Comparison of ENCODE assay signal across 8 cellular contexts in the genomic region with DNA sequence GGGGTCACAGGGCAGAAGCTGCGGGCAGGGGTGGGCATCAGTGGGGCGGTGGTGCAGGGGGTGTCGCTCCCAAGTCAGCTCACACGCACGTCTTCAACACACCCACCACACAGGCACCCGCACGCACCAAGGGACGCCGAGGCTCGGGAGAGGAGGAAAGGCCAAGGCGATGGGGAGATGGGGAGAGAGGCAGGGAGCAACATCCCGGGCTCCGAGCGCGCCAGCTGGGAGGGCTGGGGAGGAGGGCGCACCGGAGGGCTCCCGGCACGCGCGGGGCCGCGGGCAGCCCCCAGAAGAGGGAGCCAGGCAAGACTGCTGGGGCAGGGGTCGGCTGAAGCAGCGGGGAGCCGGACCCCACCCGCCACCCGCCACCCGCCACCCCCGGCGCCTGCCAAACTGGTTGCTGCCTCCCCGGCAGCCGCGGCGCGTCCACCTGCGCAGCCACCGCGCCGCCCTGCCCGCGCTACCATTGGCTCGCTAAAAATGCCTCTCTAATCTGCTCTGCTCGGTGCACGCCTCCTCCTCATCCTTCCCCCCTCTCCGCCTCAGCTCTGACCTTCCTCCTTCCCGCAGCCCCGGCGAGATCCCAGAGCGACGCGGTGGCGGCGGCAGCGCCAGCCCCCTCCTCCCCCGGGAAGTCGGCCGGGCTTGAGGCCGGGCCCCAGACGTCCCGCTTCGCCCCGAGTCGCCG. TPM values are rescaled to one million over a fixed set of nuclear protein-coding genes. Genes with fewer than 3 reads are reported as not detected.
DNase-seq lines count a peak whose midpoint lies in the region; ATAC-seq and TF ChIP-seq lines count a peak whose summit lies in the region.

A gene with protein sequence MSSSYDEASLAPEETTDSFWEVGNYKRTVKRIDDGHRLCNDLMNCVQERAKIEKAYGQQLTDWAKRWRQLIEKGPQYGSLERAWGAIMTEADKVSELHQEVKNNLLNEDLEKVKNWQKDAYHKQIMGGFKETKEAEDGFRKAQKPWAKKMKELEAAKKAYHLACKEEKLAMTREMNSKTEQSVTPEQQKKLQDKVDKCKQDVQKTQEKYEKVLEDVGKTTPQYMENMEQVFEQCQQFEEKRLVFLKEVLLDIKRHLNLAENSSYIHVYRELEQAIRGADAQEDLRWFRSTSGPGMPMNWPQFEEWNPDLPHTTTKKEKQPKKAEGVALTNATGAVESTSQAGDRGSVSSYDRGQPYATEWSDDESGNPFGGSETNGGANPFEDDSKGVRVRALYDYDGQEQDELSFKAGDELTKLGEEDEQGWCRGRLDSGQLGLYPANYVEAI (plus strand): TSS at position 526 of the 691 bp plus-strand sequence. CDS start 60,230 bp downstream, outside the sequence.

- peaks cover 14 to 26% of the 10 kb centered on the region in 2 donors for H3K27me3 Mint-ChIP-seq in CD8-positive, alpha-beta memory T cell
- H3K27me3 Mint-ChIP-seq in activated T-cell treated with anti-CD3 and anti-CD28 coated beads, Interleukin-2, amount 50 U/mL, for 72 hours (ENCODE audit: low read depth) = peaks cover 15% of the 10 kb centered on the region

- no peaks in the 10 kb centered on the region for H3K9me3 ChIP-seq in CD8-positive, alpha-beta memory T cell (ENCODE audit: low read length)
- H3K9me3 ChIP-seq in HUES6 (ENCODE audit: control insufficient read depth, insufficient read depth, low read depth, low read length) (no peaks in the 10 kb centered on the region), gastrocnemius medialis (no peaks in the 10 kb centered on the region)

- H3K27ac Mint-ChIP-seq in CD8-positive, alpha-beta memory T cell = peak within 1 kb of the TSS in 3 of 8 donors; percentile 52 to 83 (median 81)
- no peak within 1 kb of the TSS for H3K27ac Mint-ChIP-seq in activated T-cell treated with anti-CD3 and anti-CD28 coated beads, Interleukin-2, amount 50 U/mL, for 72 hours

- H3K4me3 Mint-ChIP-seq in CD8-positive, alpha-beta memory T cell = peak within 1 kb of the TSS; percentile 59 to 82 (median 72)
- peak within 1 kb of the TSS; percentile 59 to 76 for H3K4me3 Mint-ChIP-seq in activated T-cell treated with anti-CD3 and anti-CD28 coated beads, Interleukin-2, amount 50 U/mL, for 72 hours

- in situ Hi-C loops in gastrocnemius medialis (cut with MboI; ENCODE audit: low sequenced_read_pairs in 4 of 4) = loop anchor here in 1 of 4 donors (25.0 kb wide), 1 partner anchor 147 kb away; no protein-coding TSS in a partner anchor

- TF ChIP-seq CTCF in gastrocnemius medialis (IDR thresholded peaks at IDR 0.05 in 4 of 5, conservative IDR thresholded peaks at IDR 0.05 in 1 of 5) = no peak

- peaks cover 5% of the 10 kb centered on the region for H3K27me3 ChIP-seq in CD8-positive, alpha-beta memory T cell (ENCODE audit: insufficient read depth, low read length, poor library complexity, severe bottlenecking)
- H3K27me3 ChIP-seq in HUES6 (ENCODE audit: control insufficient read depth, insufficient read depth, low read length) (peaks cover 18% of the 10 kb centered on the region), gastrocnemius medialis (peaks cover 11 to 21% (median 21%) of the 10 kb centered on the region in 3 donors)

- ATAC-seq in activated T-cell treated with anti-CD3 and anti-CD28 coated beads, Interleukin-2, amount 50 U/mL, for 72 hours (replicated peaks in 1 of 2) = peak; percentile 67 to 81
- no peak for ATAC-seq in gastrocnemius medialis

- intact Hi-C loops in cardiac septum (cut with DNase I) = no loop called here
- intact Hi-C loops in gastrocnemius medialis (cut with DNase I; ENCODE audit: low total_unique reads) = no loop called here

- no peaks in the 10 kb centered on the region for H3K36me3 ChIP-seq in CD8-positive, alpha-beta memory T cell (ENCODE audit: insufficient read depth, low read length)
- no peaks in the 10 kb centered on the region for H3K36me3 ChIP-seq in HUES6 (ENCODE audit: control insufficient read depth, insufficient read depth, low read length)
- H3K36me3 ChIP-seq in gastrocnemius medialis = no peaks in the 10 kb centered on the region

- H3K9ac ChIP-seq in HUES6 (ENCODE audit: low read length) = peak within 1 kb of the TSS; percentile 7

- CTCF ChIA-PET in CD8-positive, alpha-beta memory T cell (lab: Charles Lee) = interaction anchor here (1.7 to 2.5 kb wide), 2 partner anchors 9 to 144 kb away, joined by 4 to 9 read pairs; no protein-coding TSS in a partner anchor

- H3K4me1 ChIP-seq in CD8-positive, alpha-beta memory T cell (ENCODE audit: insufficient read depth, low read length) = peaks cover 4% of the 10 kb centered on the region
- H3K4me1 ChIP-seq in HUES6 (ENCODE audit: control insufficient read depth, insufficient read depth, low read length) = peaks cover 22% of the 10 kb centered on the region
- peaks cover 0 to 4% of the 10 kb centered on the region in 2 donors for H3K4me1 ChIP-seq in gastrocnemius medialis

- peak in 1 of 5 donors; percentile 17 for DNase-seq in CD8-positive, alpha-beta memory T cell
- peak in 1 of 2 donors; percentile 16 for DNase-seq in activated T-cell treated with anti-CD3 and anti-CD28 coated beads, Interleukin-2, amount 50 U/mL, for 72 hours
- no peak for DNase-seq in cardiac septum (ENCODE audit: low spot score)
- no peak for DNase-seq in gastrocnemius medialis
- DNase-seq in AML-193 (lab: John Stamatoyannopoulos, UW) = no peak
- DNase-seq in stimulated activated CD8-positive, alpha-beta memory T cell treated with anti-CD3 and anti-CD28 coated beads, Interleukin-4, amount 100 ng/mL, for 48 hours = no peak
- DNase-seq in globus pallidus (ENCODE audit: low spot score) = no peak

- POLR2A ChIA-PET in CD8-positive, alpha-beta memory T cell (lab: Charles Lee) = interaction anchor here (0.6 kb wide), 1 partner anchor 1390 kb away, joined by 3 read pairs; the partner anchor contains the start of gene HLA-DPB1

- H3K4me1 Mint-ChIP-seq in CD8-positive, alpha-beta memory T cell = peaks cover 6 to 12% (median 8%) of the 10 kb centered on the region in 3 donors
- peaks cover 7% of the 10 kb centered on the region for H3K4me1 Mint-ChIP-seq in activated T-cell treated with anti-CD3 and anti-CD28 coated beads, Interleukin-2, amount 50 U/mL, for 72 hours (ENCODE audit: low read depth)

- H3K36me3 Mint-ChIP-seq in CD8-positive, alpha-beta memory T cell = no peaks in the 10 kb centered on the region
- no peaks in the 10 kb centered on the region for H3K36me3 Mint-ChIP-seq in activated T-cell treated with anti-CD3 and anti-CD28 coated beads, Interleukin-2, amount 50 U/mL, for 72 hours (ENCODE audit: insufficient read depth in 2 of 2)

- no peaks in the 10 kb centered on the region for H3K9me3 Mint-ChIP-seq in CD8-positive, alpha-beta memory T cell
- H3K9me3 Mint-ChIP-seq in activated T-cell treated with anti-CD3 and anti-CD28 coated beads, Interleukin-2, amount 50 U/mL, for 72 hours = no peaks in the 10 kb centered on the region

- peak within 1 kb of the TSS; percentile 26 for H3K4me3 ChIP-seq in CD8-positive, alpha-beta memory T cell (ENCODE audit: low read length)
- H3K4me3 ChIP-seq in HUES6 (ENCODE audit: low read depth, low read length) (peak within 1 kb of the TSS; percentile 66), gastrocnemius medialis (peak within 1 kb of the TSS; percentile 38 to 47 (median 42))

- no peak for TF ChIP-seq POLR2A in gastrocnemius medialis (IDR thresholded peaks at IDR 0.05)

- no peak within 1 kb of the TSS for H3K27ac ChIP-seq in CD8-positive, alpha-beta memory T cell (ENCODE audit: low read depth, low read length)
- no peak within 1 kb of the TSS for H3K27ac ChIP-seq in HUES6 (ENCODE audit: low read depth, low read length)
- no peak within 1 kb of the TSS for H3K27ac ChIP-seq in gastrocnemius medialis

RNA-seq across cellular contexts. Expression of the gene that starts here (rescaled TPM):
- total RNA-seq in CD8-positive, alpha-beta memory T cell = under 1 TPM; 0.64 to 0.70 TPM
- 5.6 TPM for polyA plus RNA-seq in CD8-positive, alpha-beta memory T cell
- total RNA-seq in activated T-cell treated with anti-CD3 and anti-CD28 coated beads, Interleukin-2, amount 50 U/mL, for 72 hours = under 1 TPM in 1 of 2 donors, not detected in 1; 0.29 TPM
- total RNA-seq in cardiac septum (10.3 TPM), gastrocnemius medialis (not detected)

Comparison
In these comparisons a context has a peak if more than half of its experiments do, and no peak if none do; other contexts are left out.
1. Peak in ATAC-seq in activated T-cell treated with anti-CD3 and anti-CD28 coated beads, Interleukin-2, amount 50 U/mL, for 72 hours; RNA of the gene not detected or under 1 TPM.